17 cellular contexts compared by ENCODE assay signal in genomic region chr7:103795112-103795511, GRCh38.
DNase-seq lines count a peak whose midpoint lies in the region; ATAC-seq, FAIRE-seq and TF ChIP-seq lines count a peak whose summit lies in the region.
"Had no signal": no experiment of that assay in that cellular context is flagged by ENCODE, and none has a peak within 500 bp of the region (broad histone marks: within the 10 kb centered on the region; RNA-seq: fewer than 3 reads in every experiment).

No MANE protein-coding gene starts in this region.

- H3K27me3 Mint-ChIP-seq in activated CD8-positive, alpha-beta T cell treated with anti-CD3 and anti-CD28 coated beads, Interleukin-2, amount 10 ng/mL, durations not matched to agents 7 days and 5 days (ENCODE audit: low read depth): no peaks in the 10 kb centered on the region
- H3K27me3 Mint-ChIP-seq: CD4-positive, alpha-beta T cell had no signal

- H3K4me3 ChIP-seq in HepG2 (replicated peaks in 1 of 3; ENCODE audit: insufficient read depth in 1 of 3, low read depth in 2 of 3, low read length in 3 of 3) (no peak overlapping the region), right lobe of liver (no peak overlapping the region), PC-3 (ENCODE audit: low read length) (no peak overlapping the region), fibroblast of mammary gland (ENCODE audit: control insufficient read depth, low read depth, low read length) (no peak overlapping the region), MG63 (no peak overlapping the region), testis (no peak overlapping the region)
- H3K4me3 ChIP-seq: A549 had no signal

- H3K9ac ChIP-seq in HepG2 (ENCODE audit: insufficient read depth, low read depth, low read length) (no peak overlapping the region), PC-3 (ENCODE audit: low read length) (peak overlapping the region; percentile 25)
- H3K9ac ChIP-seq: SK-N-SH had no signal

- H3K27me3 ChIP-seq in HepG2 (ENCODE audit: control insufficient read depth in 1 of 2, insufficient read depth in 2 of 2, low read length in 2 of 2) (no peaks in the 10 kb centered on the region), right lobe of liver (no peaks in the 10 kb centered on the region), PC-3 (ENCODE audit: low read length) (no peaks in the 10 kb centered on the region), MG63 (no peaks in the 10 kb centered on the region), testis (no peaks in the 10 kb centered on the region)

- H3K9me2 ChIP-seq in PC-3 (replicated peaks; ENCODE audit: low read length): no peaks in the 10 kb centered on the region
- H3K9me2 ChIP-seq: SK-N-SH had no signal

- ATAC-seq in HepG2: no peak; the same call in 2 of the 3 replicates
- ATAC-seq in right lobe of liver: no peak
- ATAC-seq in PC-3: peak; percentile 96
- no peak for ATAC-seq in activated CD8-positive, alpha-beta T cell treated with anti-CD3 and anti-CD28 coated beads, Interleukin-2, amount 10 ng/mL, durations not matched to agents 7 days and 5 days
- ATAC-seq: A549, HCT116 had no signal

- H3K4me1 ChIP-seq in HepG2 (ENCODE audit: insufficient read depth, low read length) (peaks cover 35% of the 10 kb centered on the region), right lobe of liver (no peaks in the 10 kb centered on the region), PC-3 (ENCODE audit: insufficient read depth, low read length) (peaks cover 20% of the 10 kb centered on the region), testis (no peaks in the 10 kb centered on the region)
- H3K4me1 ChIP-seq: A549, Caco-2 had no signal

- intact Hi-C loops in HepG2 (cut with micrococcal nuclease; ENCODE audit: unreplicated experiment) (no loop called here), right lobe of liver (cut with DNase I) (no loop called here), PC-3 (cut with micrococcal nuclease) (loop anchor here (2.0 kb wide), 1 partner anchor 76 kb away; no protein-coding TSS in a partner anchor), testis (cut with DNase I; ENCODE audit: low total_unique reads) (no loop called here)

- CTCF ChIA-PET in HepG2 (lab: Yijun Ruan, JAX; ENCODE audit: low intra/inter-chr PET ratio, low total read pairs) (no interaction called here), PC-3 (lab: Charles Lee) (no interaction called here)
- CTCF ChIA-PET in activated CD8-positive, alpha-beta T cell treated with anti-CD3 and anti-CD28 coated beads, Interleukin-2, amount 10 ng/mL, durations not matched to agents 7 days and 5 days (lab: Charles Lee): no interaction called here

- FAIRE-seq in HepG2 (lab: Jason Lieb, UNC): no peak
- FAIRE-seq: A549 had no signal

- WGBS in HepG2 (ENCODE audit: low lambda C conversion rate): 34% methylated on average over 1 of the region's 1 CpG
- WGBS in right lobe of liver (ENCODE audit: insufficient coverage, low coverage, low lambda C conversion rate, missing lambda C conversion rate): 67% methylated on average over 1 of the region's 1 CpG
- WGBS in testis, 2 donors: 78 to 93% methylated on average over 1 of the region's 1 CpG

- BruUV-seq in HepG2 (replicated peaks; lab: Mats Ljungman, UMichigan): no TSS peak
- BruUV-seq in PC-3 (replicated peaks; lab: Mats Ljungman, UMichigan): no TSS peak

- in situ Hi-C loops in HepG2 (cut with HindIII; ENCODE audit: extremely low pct_ligation_motif_present, low pct_unique_long_range_greater_than_20kb): no loop called here

- H3K27ac ChIP-seq in HepG2 (ENCODE audit: extremely low read length, insufficient read depth, low read length): peak overlapping the region; percentile 57
- no peak overlapping the region for H3K27ac ChIP-seq in right lobe of liver
- H3K27ac ChIP-seq in PC-3 (ENCODE audit: low read length): peak overlapping the region; percentile 76
- H3K27ac ChIP-seq in testis: no peak overlapping the region
- H3K27ac ChIP-seq: A549 had no signal

- no peaks in the 10 kb centered on the region for H3K4me1 Mint-ChIP-seq in activated CD8-positive, alpha-beta T cell treated with anti-CD3 and anti-CD28 coated beads, Interleukin-2, amount 10 ng/mL, durations not matched to agents 7 days and 5 days (ENCODE audit: low read depth)

- H3K9me3 ChIP-seq in HepG2 (ENCODE audit: low read length): no peaks in the 10 kb centered on the region
- H3K9me3 ChIP-seq in right lobe of liver: no peaks in the 10 kb centered on the region
- no peaks in the 10 kb centered on the region for H3K9me3 ChIP-seq in PC-3 (ENCODE audit: low read length)
- no peaks in the 10 kb centered on the region for H3K9me3 ChIP-seq in MG63
- no peaks in the 10 kb centered on the region for H3K9me3 ChIP-seq in testis
- H3K9me3 ChIP-seq: A549, Caco-2, SK-N-SH had no signal

- TF ChIP-seq RAD21 in HepG2 (CRISPR knock-in tag; IDR thresholded peaks at IDR 0.05): no peak

- no peak overlapping the region for H3K4me2 ChIP-seq in HepG2 (ENCODE audit: low read depth, low read length)
- peak overlapping the region; percentile 45 for H3K4me2 ChIP-seq in PC-3 (ENCODE audit: low read length)
- H3K4me2 ChIP-seq: A549, SK-N-SH had no signal

- TF ChIP-seq POLR2A in HepG2 (IDR thresholded peaks at IDR 0.05; ENCODE audit: insufficient read depth in 1 of 2, low read depth in 2 of 2, low read length in 2 of 2) (no peak), right lobe of liver (IDR thresholded peaks at IDR 0.05) (no peak), testis (IDR thresholded peaks at IDR 0.05) (no peak)

- no peaks in the 10 kb centered on the region for H3K36me3 Mint-ChIP-seq in activated CD8-positive, alpha-beta T cell treated with anti-CD3 and anti-CD28 coated beads, Interleukin-2, amount 10 ng/mL, durations not matched to agents 7 days and 5 days (ENCODE audit: low read depth)

- no peaks in the 10 kb centered on the region for H3F3A ChIP-seq in PC-3 (ENCODE audit: low read length, unreplicated experiment)

- H3K4me3 Mint-ChIP-seq in activated CD8-positive, alpha-beta T cell treated with anti-CD3 and anti-CD28 coated beads, Interleukin-2, amount 10 ng/mL, durations not matched to agents 7 days and 5 days: no peak overlapping the region
- H3K4me3 Mint-ChIP-seq: CD4-positive, alpha-beta T cell had no signal

- no peak for TF ChIP-seq EP300 in HepG2 (IDR thresholded peaks at IDR 0.05; ENCODE audit: low read depth in 2 of 2, low read length in 2 of 2)
- TF ChIP-seq EP300 in HepG2 (CRISPR knock-in tag; IDR thresholded peaks at IDR 0.05; ENCODE audit: borderline replicate concordance): no peak

- POLR2A ChIA-PET in HepG2 (lab: Yijun Ruan, JAX) (no interaction called here), PC-3 (lab: Charles Lee; ENCODE audit: unreplicated experiment) (interaction anchor here (0.6 kb wide), 1 partner anchor 9 kb away, joined by 5 read pairs; no protein-coding TSS in a partner anchor)
- POLR2A ChIA-PET in activated CD8-positive, alpha-beta T cell treated with anti-CD3 and anti-CD28 coated beads, Interleukin-2, amount 10 ng/mL, durations not matched to agents 7 days and 5 days (lab: Charles Lee): no interaction called here

- H4K20me1 ChIP-seq in HepG2 (ENCODE audit: insufficient read depth, low read length): no peaks in the 10 kb centered on the region
- no peaks in the 10 kb centered on the region for H4K20me1 ChIP-seq in PC-3 (ENCODE audit: low read length)

- H3K9me3 Mint-ChIP-seq in activated CD8-positive, alpha-beta T cell treated with anti-CD3 and anti-CD28 coated beads, Interleukin-2, amount 10 ng/mL, durations not matched to agents 7 days and 5 days (ENCODE audit: insufficient read depth): no peaks in the 10 kb centered on the region
- H3K9me3 Mint-ChIP-seq: CD4-positive, alpha-beta T cell had no signal

- DNase-seq in HepG2 (ENCODE audit: low spot score) (no peak), right lobe of liver (no peak), PC-3 (peak; percentile 64), fibroblast of mammary gland (ENCODE audit: low read depth) (peak; percentile 47), H4 (ENCODE audit: low spot score) (no peak), MG63 (no peak), testis (no peak)
- DNase-seq in activated CD8-positive, alpha-beta T cell treated with anti-CD3 and anti-CD28 coated beads, Interleukin-2, amount 10 ng/mL, durations not matched to agents 7 days and 5 days: no peak
- DNase-seq: Caco-2; CD4-positive, alpha-beta T cell; DMS153; NCI-H1694 treated with DMSO at 0.1 percent for 48 hours; RPMI8226; SHP77 treated with DMSO at 0.1 percent for 48 hours; SK-N-SH had no signal

- no peak overlapping the region for H2AFZ ChIP-seq in HepG2 (ENCODE audit: low read length)
- H2AFZ ChIP-seq in PC-3 (ENCODE audit: low read length): no peak overlapping the region

- H3K36me3 ChIP-seq in HepG2 (replicated peaks in 1 of 2; ENCODE audit: control insufficient read depth in 1 of 2, insufficient read depth in 2 of 2, low read length in 2 of 2): peaks cover 0 to 6% of the 10 kb centered on the region in 2 experiments; a peak in 1 of 5 replicates
- no peaks in the 10 kb centered on the region for H3K36me3 ChIP-seq in right lobe of liver
- no peaks in the 10 kb centered on the region for H3K36me3 ChIP-seq in PC-3 (ENCODE audit: low read depth, low read length)
- no peaks in the 10 kb centered on the region for H3K36me3 ChIP-seq in MG63
- no peaks in the 10 kb centered on the region for H3K36me3 ChIP-seq in testis (ENCODE audit: low read depth, missing control alignments)

- TF ChIP-seq CTCF in HepG2 (CRISPR knock-in tag; IDR thresholded peaks at IDR 0.05) (no peak), right lobe of liver (IDR thresholded peaks at IDR 0.05) (no peak), PC-3 (conservative IDR thresholded peaks at IDR 0.05; ENCODE audit: low read depth, low read length) (no peak), fibroblast of mammary gland (conservative IDR thresholded peaks at IDR 0.05; ENCODE audit: control insufficient read depth, insufficient read depth, low read depth, low read length) (no peak), testis (IDR thresholded peaks at IDR 0.05) (no peak)

- H3K27ac Mint-ChIP-seq in activated CD8-positive, alpha-beta T cell treated with anti-CD3 and anti-CD28 coated beads, Interleukin-2, amount 10 ng/mL, durations not matched to agents 7 days and 5 days: no peak overlapping the region
- H3K27ac Mint-ChIP-seq: CD4-positive, alpha-beta T cell had no signal

- peaks cover 5% of the 10 kb centered on the region for H3K79me2 ChIP-seq in HepG2 (ENCODE audit: insufficient read depth, low read length)
- H3K79me2 ChIP-seq in PC-3 (ENCODE audit: low read length): no peaks in the 10 kb centered on the region

Comparison
In these comparisons a context has a peak if more than half of its experiments do, and no peak if none do; other contexts are left out.
1. H3K27ac ChIP-seq: peak in HepG2 (single experiment) and PC-3 (single experiment); none in right lobe of liver (0 of 3) and testis (0 of 2).
2. DNase-seq: peak in PC-3 (single experiment) and fibroblast of mammary gland (single experiment); none in HepG2 (single experiment), right lobe of liver (0 of 3), H4 (single experiment), activated CD8-positive, alpha-beta T cell treated with anti-CD3 and anti-CD28 coated beads, Interleukin-2, amount 10 ng/mL, durations not matched to agents 7 days and 5 days (single experiment), MG63 (single experiment) and testis (single experiment).